ENCODE assay signal across 9 cellular contexts in the genomic region with DNA sequence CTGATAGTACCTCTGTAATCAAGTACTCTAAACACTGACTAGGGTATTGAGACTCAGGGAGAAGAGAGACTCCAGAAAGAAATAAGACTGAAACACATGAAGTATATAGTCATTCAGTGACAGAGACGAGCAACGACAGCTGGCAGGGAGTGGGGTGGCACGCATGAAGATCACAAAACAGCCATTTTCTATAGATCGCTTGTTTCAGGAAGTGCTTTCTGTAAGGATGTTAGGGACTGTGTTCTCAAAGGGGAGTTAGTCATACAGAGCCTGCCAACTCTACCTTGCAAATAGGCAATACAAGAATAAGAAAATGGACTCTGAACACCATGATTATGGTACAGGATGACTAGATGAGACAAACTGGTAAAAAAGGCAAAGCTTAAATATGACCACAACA.
DNase-seq lines count a peak whose midpoint lies in the region; ATAC-seq, FAIRE-seq and TF ChIP-seq lines count a peak whose summit lies in the region.
"Had no signal": no experiment of that assay in that cellular context is flagged by ENCODE, and none has a peak within 500 bp of the region (broad histone marks: within the 10 kb centered on the region; RNA-seq: fewer than 3 reads in every experiment).

No MANE protein-coding gene starts in this region.

- peaks cover 7 to 10% (median 8%) of the 10 kb centered on the region in 3 donors for H3K4me1 Mint-ChIP-seq in naive B cell

- H3K36me3 ChIP-seq in BE2C, result peaks cover 6% of the 10 kb centered on the region
- H3K36me3 ChIP-seq in pancreas, result no peaks in the 10 kb centered on the region

- no peaks in the 10 kb centered on the region for H3K27me3 Mint-ChIP-seq in naive B cell

- no peak for FAIRE-seq in pancreas (lab: Jason Lieb, UNC)

- peaks cover 12% of the 10 kb centered on the region for H3K4me1 ChIP-seq in BE2C
- peaks cover 0 to 5% (median 4%) of the 10 kb centered on the region in 3 donors for H3K4me1 ChIP-seq in pancreas

- 95 to 96% methylated on average over 4 of the region's 4 CpGs for WGBS in pancreas, 2 donors

- DNase-seq in RPMI7951 (ENCODE audit: low read depth) (peak; percentile 13), naive B cell (no peak), HK-2 (ENCODE audit: unreplicated experiment) (no peak), ureter (ENCODE audit: low spot score) (no peak), BE2C (no peak), pancreas (no peak)

- no peaks in the 10 kb centered on the region for H3K36me3 Mint-ChIP-seq in naive B cell

- intact Hi-C loops in pancreas (cut with DNase I), result loop anchor here in 2 of 3 donors (10.0 kb wide), 2 partner anchors 137 to 1267 kb away; partner anchors contain the start of gene TBL1XR1 (in 1 of the 2)

- H3K4me3 Mint-ChIP-seq in naive B cell, result no peak overlapping the region

- H3K27ac ChIP-seq in pancreas, result no peak overlapping the region

- no peaks in the 10 kb centered on the region for H3K9me3 Mint-ChIP-seq in naive B cell

- TF ChIP-seq CTCF in BE2C (IDR thresholded peaks at IDR 0.05; ENCODE audit: low read depth, low read length) (no peak), pancreas (IDR thresholded peaks at IDR 0.05) (no peak)

- H3K9me3 ChIP-seq in BE2C (no peaks in the 10 kb centered on the region), pancreas (no peaks in the 10 kb centered on the region)

- H3K27ac Mint-ChIP-seq in naive B cell, result no peak overlapping the region

- no peak overlapping the region for H3K4me3 ChIP-seq in BE2C (ENCODE audit: low read depth, low read length)
- H3K4me3 ChIP-seq in pancreas, result no peak overlapping the region

- H3K27me3 ChIP-seq in BE2C (no peaks in the 10 kb centered on the region), pancreas (no peaks in the 10 kb centered on the region)

- ATAC-seq in GM18511 (IDR thresholded peaks at IDR 0.05; ENCODE audit: unreplicated experiment), result peak; percentile 95
- peak; percentile 99 for ATAC-seq in HG02610 (IDR thresholded peaks at IDR 0.05; ENCODE audit: unreplicated experiment)
- ATAC-seq in naive B cell (ENCODE audit: low read depth in 2 of 2), result peak; percentile 79 to 83
- no peak for ATAC-seq in pancreas
- ATAC-seq: HCT116 had no signal

Comparison
In these comparisons a context has a peak if more than half of its experiments do, and no peak if none do; other contexts are left out.
1. ATAC-seq: peak in GM18511 (single experiment), HG02610 (single experiment) and naive B cell (2 of 2); none in pancreas (0 of 4).